In genomic region chr5:180523629-180524466, GRCh38 we compare ENCODE assay signal across 17 cellular contexts. TPM values are rescaled to one million over a fixed set of nuclear protein-coding genes. Genes with fewer than 3 reads are reported as not detected.
DNase-seq lines count a peak whose midpoint lies in the region; TF ChIP-seq lines count a peak whose summit lies in the region.
"Had no signal": no experiment of that assay in that cellular context is flagged by ENCODE, and none has a peak within 500 bp of the region (broad histone marks: within the 10 kb centered on the region; RNA-seq: fewer than 3 reads in every experiment).

No MANE protein-coding gene starts in this region.

- H3K9me3 ChIP-seq in smooth muscle cell (replicated peaks; ENCODE audit: low read depth) (no peaks in the 10 kb centered on the region), MM.1S (replicated peaks; ENCODE audit: insufficient read depth, low read length) (no peaks in the 10 kb centered on the region)
- no peaks in the 10 kb centered on the region for H3K9me3 ChIP-seq in effector memory CD4-positive, alpha-beta T cell (ENCODE audit: control insufficient read depth, low read length)
- H3K9me3 ChIP-seq: A549 had no signal

- no peak overlapping the region for H3K9ac ChIP-seq in smooth muscle cell (ENCODE audit: low read depth)
- no peak overlapping the region for H3K9ac ChIP-seq in MM.1S (ENCODE audit: low read length)

- H2AFZ ChIP-seq in smooth muscle cell (ENCODE audit: low read depth) (no peak overlapping the region), MM.1S (ENCODE audit: low read length) (no peak overlapping the region)

- in situ Hi-C loops in astrocyte of the spinal cord (cut with HindIII; ENCODE audit: low sequenced_read_pairs) = no loop called here

- H3K27ac ChIP-seq in smooth muscle cell (ENCODE audit: low read depth) = peak overlapping the region; percentile 5
- H3K27ac ChIP-seq in MM.1S (ENCODE audit: low read length) = no peak overlapping the region
- no peak overlapping the region for H3K27ac ChIP-seq in effector memory CD4-positive, alpha-beta T cell (ENCODE audit: insufficient read depth, low read length, poor library complexity, severe bottlenecking)
- H3K27ac ChIP-seq: A549, C4-2B, epithelial cell of prostate had no signal

- peaks cover 98% of the 10 kb centered on the region for H4K20me1 ChIP-seq in smooth muscle cell (ENCODE audit: low read depth)
- peaks cover 14% of the 10 kb centered on the region for H4K20me1 ChIP-seq in MM.1S (ENCODE audit: insufficient read depth, low read length)

- H3K4me1 ChIP-seq in smooth muscle cell (ENCODE audit: low read depth) = peaks cover 27% of the 10 kb centered on the region
- no peaks in the 10 kb centered on the region for H3K4me1 ChIP-seq in MM.1S (ENCODE audit: low read length)
- no peaks in the 10 kb centered on the region for H3K4me1 ChIP-seq in effector memory CD4-positive, alpha-beta T cell (ENCODE audit: control insufficient read depth, insufficient read depth, low read length, poor library complexity, severe bottlenecking)

- H3K4me1 Mint-ChIP-seq in activated naive CD4-positive, alpha-beta T cell treated with anti-CD3 and anti-CD28 coated beads, Interleukin-2, amount 50 U/mL, for 24 hours = peaks cover 72% of the 10 kb centered on the region
- peaks cover 33% of the 10 kb centered on the region for H3K4me1 Mint-ChIP-seq in activated naive CD4-positive, alpha-beta T cell treated with anti-CD3 and anti-CD28 coated beads, Interleukin-2, amount 10 ng/mL, durations not matched to agents 7 days and 5 days

- no peaks in the 10 kb centered on the region for H3K36me3 ChIP-seq in smooth muscle cell (ENCODE audit: low read depth)
- H3K36me3 ChIP-seq in MM.1S (replicated peaks; ENCODE audit: insufficient read depth, low read length) = no peaks in the 10 kb centered on the region
- H3K36me3 ChIP-seq in effector memory CD4-positive, alpha-beta T cell (ENCODE audit: control insufficient read depth, insufficient read depth, low read length) = peaks cover 3% of the 10 kb centered on the region

- no peaks in the 10 kb centered on the region for H3K27me3 Mint-ChIP-seq in activated naive CD4-positive, alpha-beta T cell treated with anti-CD3 and anti-CD28 coated beads, Interleukin-2, amount 50 U/mL, for 24 hours
- H3K27me3 Mint-ChIP-seq in activated naive CD4-positive, alpha-beta T cell treated with anti-CD3 and anti-CD28 coated beads, Interleukin-2, amount 10 ng/mL, durations not matched to agents 7 days and 5 days = no peaks in the 10 kb centered on the region
- H3K27me3 Mint-ChIP-seq: activated naive CD8-positive, alpha-beta T cell treated with anti-CD3 and anti-CD28 coated beads, Interleukin-2, amount 10 ng/mL, durations not matched to agents 7 days and 5 days had no signal

- no peak for TF ChIP-seq CTCF in astrocyte of the spinal cord (IDR thresholded peaks at IDR 0.05; ENCODE audit: low read depth, low read length)
- no peak for TF ChIP-seq CTCF in smooth muscle cell (IDR thresholded peaks at IDR 0.05; ENCODE audit: borderline replicate concordance, insufficient read depth, poor library complexity, severe bottlenecking)
- no peak for TF ChIP-seq CTCF in MM.1S (IDR thresholded peaks at IDR 0.05; ENCODE audit: low read length)

- H3K9me2 ChIP-seq in MM.1S (replicated peaks; ENCODE audit: insufficient read depth, low read length) = no peaks in the 10 kb centered on the region

- H3K27ac Mint-ChIP-seq in activated naive CD4-positive, alpha-beta T cell treated with anti-CD3 and anti-CD28 coated beads, Interleukin-2, amount 50 U/mL, for 24 hours = no peak overlapping the region
- no peak overlapping the region for H3K27ac Mint-ChIP-seq in activated naive CD4-positive, alpha-beta T cell treated with anti-CD3 and anti-CD28 coated beads, Interleukin-2, amount 10 ng/mL, durations not matched to agents 7 days and 5 days
- H3K27ac Mint-ChIP-seq: activated naive CD8-positive, alpha-beta T cell treated with anti-CD3 and anti-CD28 coated beads, Interleukin-2, amount 10 ng/mL, durations not matched to agents 7 days and 5 days had no signal

- no peak for DNase-seq in activated naive CD4-positive, alpha-beta T cell treated with anti-CD3 and anti-CD28 coated beads, Interleukin-2, amount 10 ng/mL, durations not matched to agents 7 days and 5 days
- DNase-seq in astrocyte of the spinal cord (ENCODE audit: low read depth, low spot score) (peak; percentile 17), kidney glomerular epithelial cell (lab: John Stamatoyannopoulos, UW) (peak; percentile 11), smooth muscle cell (lab: John Stamatoyannopoulos, UW; ENCODE audit: unreplicated experiment) (no peak), MM.1S (no peak), DMS79 (lab: John Stamatoyannopoulos, UW) (no peak)
- DNase-seq in effector memory CD4-positive, alpha-beta T cell = no peak
- DNase-seq: activated CD4-positive, alpha-beta T cell treated with anti-CD3 and anti-CD28 coated beads for 1 hour; activated CD8-positive, alpha-beta memory T cell treated with anti-CD3 and anti-CD28 coated beads, Interleukin-2, amount 50 U/mL, for 48 hours; activated naive CD8-positive, alpha-beta T cell treated with anti-CD3 and anti-CD28 coated beads, Interleukin-2, amount 10 ng/mL, durations not matched to agents 7 days and 5 days; NCI-H2081; NCI-H524; SIG-M5 had no signal

- H3K4me3 Mint-ChIP-seq in activated naive CD4-positive, alpha-beta T cell treated with anti-CD3 and anti-CD28 coated beads, Interleukin-2, amount 50 U/mL, for 24 hours = peak overlapping the region; percentile 1
- H3K4me3 Mint-ChIP-seq in activated naive CD4-positive, alpha-beta T cell treated with anti-CD3 and anti-CD28 coated beads, Interleukin-2, amount 10 ng/mL, durations not matched to agents 7 days and 5 days = no peak overlapping the region

- no peaks in the 10 kb centered on the region for H3K9me3 Mint-ChIP-seq in activated naive CD4-positive, alpha-beta T cell treated with anti-CD3 and anti-CD28 coated beads, Interleukin-2, amount 50 U/mL, for 24 hours
- no peaks in the 10 kb centered on the region for H3K9me3 Mint-ChIP-seq in activated naive CD4-positive, alpha-beta T cell treated with anti-CD3 and anti-CD28 coated beads, Interleukin-2, amount 10 ng/mL, durations not matched to agents 7 days and 5 days
- H3K9me3 Mint-ChIP-seq: activated naive CD8-positive, alpha-beta T cell treated with anti-CD3 and anti-CD28 coated beads, Interleukin-2, amount 10 ng/mL, durations not matched to agents 7 days and 5 days had no signal

- no peaks in the 10 kb centered on the region for H3K36me3 Mint-ChIP-seq in activated naive CD4-positive, alpha-beta T cell treated with anti-CD3 and anti-CD28 coated beads, Interleukin-2, amount 50 U/mL, for 24 hours
- H3K36me3 Mint-ChIP-seq in activated naive CD4-positive, alpha-beta T cell treated with anti-CD3 and anti-CD28 coated beads, Interleukin-2, amount 10 ng/mL, durations not matched to agents 7 days and 5 days = peaks cover 2% of the 10 kb centered on the region

- no peak overlapping the region for H3K4me3 ChIP-seq in astrocyte of the spinal cord (ENCODE audit: low read depth, low read length)
- peak overlapping the region; percentile 13 for H3K4me3 ChIP-seq in smooth muscle cell
- no peak overlapping the region for H3K4me3 ChIP-seq in MM.1S (ENCODE audit: low read length)
- no peak overlapping the region for H3K4me3 ChIP-seq in effector memory CD4-positive, alpha-beta T cell (ENCODE audit: insufficient read depth, low read depth, low read length, poor library complexity, severe bottlenecking)
- H3K4me3 ChIP-seq: A549 had no signal

- H3F3A ChIP-seq in smooth muscle cell (ENCODE audit: low read depth) (peaks cover 2% of the 10 kb centered on the region), MM.1S (ENCODE audit: insufficient read depth, low read length) (no peaks in the 10 kb centered on the region)

- no peaks in the 10 kb centered on the region for H3K27me3 ChIP-seq in smooth muscle cell (ENCODE audit: low read depth)
- no peaks in the 10 kb centered on the region for H3K27me3 ChIP-seq in MM.1S (replicated peaks; ENCODE audit: insufficient read depth, low read length)
- H3K27me3 ChIP-seq in effector memory CD4-positive, alpha-beta T cell (replicated peaks; ENCODE audit: control insufficient read depth, insufficient read depth, low read length, poor library complexity, severe bottlenecking) = no peaks in the 10 kb centered on the region

- WGBS in smooth muscle cell (ENCODE audit: low lambda C conversion rate) = 44% methylated on average over 4 of the region's 4 CpGs

- CTCF ChIA-PET in activated naive CD4-positive, alpha-beta T cell treated with anti-CD3 and anti-CD28 coated beads, Interleukin-2, amount 10 ng/mL, durations not matched to agents 7 days and 5 days (lab: Charles Lee) = interaction anchor here (0.7 to 2.0 kb wide), 2 partner anchors 82 to 195 kb away, joined by 3 to 14 read pairs; no protein-coding TSS in a partner anchor

- H3K79me2 ChIP-seq in smooth muscle cell (ENCODE audit: low read depth) = peaks cover 100% of the 10 kb centered on the region
- H3K79me2 ChIP-seq in MM.1S (ENCODE audit: low read length) = peaks cover 95% of the 10 kb centered on the region

- H3K4me2 ChIP-seq in smooth muscle cell = peak overlapping the region; percentile 43
- H3K4me2 ChIP-seq in MM.1S (ENCODE audit: low read depth, low read length) = no peak overlapping the region
- H3K4me2 ChIP-seq: A549 had no signal

RNA-seq across cellular contexts. Expression of gene CNOT6, which starts 29.7 kb away (rescaled TPM):
- 19.1 and 19.7 TPM in 2 replicates for total RNA-seq in smooth muscle cell
- polyA plus RNA-seq in smooth muscle cell = 6.2 and 6.6 TPM in 2 replicates

Comparison
In these comparisons a context has a peak if more than half of its experiments do, and no peak if none do; other contexts are left out.
1. DNase-seq: peak in astrocyte of the spinal cord (single experiment) and kidney glomerular epithelial cell (single experiment); none in activated naive CD4-positive, alpha-beta T cell treated with anti-CD3 and anti-CD28 coated beads, Interleukin-2, amount 10 ng/mL, durations not matched to agents 7 days and 5 days (single experiment), smooth muscle cell (single experiment), MM.1S (single experiment), DMS79 (single experiment) and effector memory CD4-positive, alpha-beta T cell (0 of 3).